26 cellular contexts compared by ENCODE assay signal in the genomic region with DNA sequence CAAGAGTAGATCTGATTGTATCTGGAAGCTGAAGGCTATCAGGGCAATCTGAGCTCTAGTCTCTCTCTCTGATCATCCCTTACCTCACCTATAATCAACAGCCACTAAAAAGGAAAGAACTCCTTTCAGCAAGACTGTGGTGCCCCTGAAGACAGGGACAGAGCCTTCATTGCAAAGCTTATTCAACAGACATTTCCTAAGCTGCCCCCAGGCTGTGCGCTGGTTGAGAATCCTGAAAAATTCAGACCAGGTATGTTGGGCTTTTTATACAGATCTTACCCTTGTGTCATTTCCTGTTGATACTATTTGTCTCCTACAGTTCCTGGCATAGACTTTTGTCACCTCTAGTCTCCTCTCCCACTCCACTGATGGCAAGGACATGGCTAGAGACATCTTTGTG.
"Had no signal": no experiment of that assay in that cellular context is flagged by ENCODE, and none has a peak within 500 bp of the region (broad histone marks: within the 10 kb centered on the region; RNA-seq: fewer than 3 reads in every experiment).

No MANE protein-coding gene starts in this region.

- H3K27ac ChIP-seq: adrenal gland, body of pancreas, WERI-Rb-1 had no signal

- H3K36me3 ChIP-seq: adrenal gland, WERI-Rb-1 had no signal

- H3K9me3 ChIP-seq: adrenal gland, body of pancreas had no signal

- DNase-seq: activated B cell treated with CpG ODN at 0.5 μM for 24 hours; activated CD4-positive, alpha-beta T cell treated with anti-CD3 and anti-CD28 coated beads for 48 hours; activated CD4-positive, alpha-beta T cell treated with anti-CD3 and anti-CD28 coated beads, Interleukin-2, amount 50 U/mL, for 1 hour; activated CD4-positive, alpha-beta T cell treated with anti-CD3 and anti-CD28 coated beads, Interleukin-2, amount 50 U/mL, for 48 hours; activated CD8-positive, alpha-beta memory T cell treated with anti-CD3 and anti-CD28 coated beads for 24 hours; activated CD8-positive, alpha-beta T cell treated with anti-CD3 and anti-CD28 coated beads for 36 hours; activated effector memory CD4-positive, alpha-beta T cell treated with anti-CD3 and anti-CD28 coated beads, Interleukin-2, amount 50 U/mL, for 16 hours; activated naive CD4-positive, alpha-beta T cell treated with anti-CD3 and anti-CD28 coated beads for 36 hours; activated naive CD8-positive, alpha-beta T cell treated with anti-CD3 and anti-CD28 coated beads for 36 hours; activated naive CD8-positive, alpha-beta T cell treated with anti-CD3 and anti-CD28 coated beads, Interleukin-2, amount 50 U/mL, for 24 hours; activated T-cell treated with anti-CD3 and anti-CD28 coated beads, Interleukin-2, amount 50 U/mL, for 4 hours; adrenal gland; amygdala; aorta; body of pancreas; caudate nucleus; cortex of kidney; dermis blood vessel endothelial cell; effector CD8-positive, alpha-beta T cell; endodermal cell; foreskin fibroblast; head of caudate nucleus; T-helper 1 cell; T-helper 17 cell; T1000; WERI-Rb-1 had no signal

- H3K4me1 ChIP-seq: adrenal gland, body of pancreas had no signal

- H3K27me3 ChIP-seq: adrenal gland, body of pancreas had no signal

- H3K4me3 ChIP-seq: adrenal gland, body of pancreas had no signal
